In genomic region chr2:20097889-20098714, GRCh38 we compare ENCODE assay signal across 9 cellular contexts. TPM values are rescaled to one million over a fixed set of nuclear protein-coding genes. Genes with fewer than 3 reads are reported as not detected.
DNase-seq lines count a peak whose midpoint lies in the region; TF ChIP-seq lines count a peak whose summit lies in the region.
"Had no signal": no experiment of that assay in that cellular context is flagged by ENCODE, and none has a peak within 500 bp of the region (broad histone marks: within the 10 kb centered on the region; RNA-seq: fewer than 3 reads in every experiment).

No MANE protein-coding gene starts in this region.

- H3K4me3 ChIP-seq in NB4 (ENCODE audit: low read depth, low read length) = no peak overlapping the region

- H3K36me3 Mint-ChIP-seq in HFFc6 (ENCODE audit: low read depth) = no peaks in the 10 kb centered on the region
- peaks cover 1% of the 10 kb centered on the region for H3K36me3 Mint-ChIP-seq in activated naive CD4-positive, alpha-beta T cell treated with anti-CD3 and anti-CD28 coated beads for 36 hours (ENCODE audit: low read depth)

- TF ChIP-seq CTCF in GM10266 (IDR thresholded peaks at IDR 0.05; ENCODE audit: control insufficient read depth, insufficient read depth, low read depth, missing control alignments) (peak; percentile 92), HFFc6 (IDR thresholded peaks at IDR 0.05) (peak; percentile 91), NB4 (IDR thresholded peaks at IDR 0.05; ENCODE audit: low read depth, low read length) (peak; percentile 92)

- H3K27ac Mint-ChIP-seq in HFFc6 = no peak overlapping the region; the same call in 1 of the 2 replicates
- H3K27ac Mint-ChIP-seq in activated naive CD4-positive, alpha-beta T cell treated with anti-CD3 and anti-CD28 coated beads for 36 hours = no peak overlapping the region
- H3K27ac Mint-ChIP-seq: stimulated activated naive CD8-positive, alpha-beta T cell treated with anti-CD3 and anti-CD28 coated beads, Interleukin-15, Interleukin-2, amounts not matched to agents 100 ng/mL and 50 ng/mL, for 24 hours had no signal

- H3K4me1 Mint-ChIP-seq in HFFc6 (ENCODE audit: low read depth) = peaks cover 37% of the 10 kb centered on the region
- peaks cover 3% of the 10 kb centered on the region for H3K4me1 Mint-ChIP-seq in activated naive CD4-positive, alpha-beta T cell treated with anti-CD3 and anti-CD28 coated beads for 36 hours (ENCODE audit: low read depth)

- peaks cover 5% of the 10 kb centered on the region for H3K27me3 Mint-ChIP-seq in HFFc6 (ENCODE audit: insufficient read depth)
- peaks cover 10% of the 10 kb centered on the region for H3K27me3 Mint-ChIP-seq in activated naive CD4-positive, alpha-beta T cell treated with anti-CD3 and anti-CD28 coated beads for 36 hours (ENCODE audit: low read depth)

- CTCF ChIA-PET in activated naive CD4-positive, alpha-beta T cell treated with anti-CD3 and anti-CD28 coated beads for 36 hours (lab: Charles Lee) = interaction anchor here (0.8 to 1.2 kb wide), 3 partner anchors 9 to 83 kb away, joined by 3 to 12 read pairs (median 4); no protein-coding TSS in a partner anchor

- H3K9me3 Mint-ChIP-seq in HFFc6 = no peaks in the 10 kb centered on the region; the same call in 1 of the 2 replicates
- peaks cover 10% of the 10 kb centered on the region for H3K9me3 Mint-ChIP-seq in activated naive CD4-positive, alpha-beta T cell treated with anti-CD3 and anti-CD28 coated beads for 36 hours
- H3K9me3 Mint-ChIP-seq: stimulated activated naive CD8-positive, alpha-beta T cell treated with anti-CD3 and anti-CD28 coated beads, Interleukin-15, Interleukin-2, amounts not matched to agents 100 ng/mL and 50 ng/mL, for 24 hours had no signal

- intact Hi-C loops in activated naive CD4-positive, alpha-beta T cell treated with anti-CD3 and anti-CD28 coated beads for 36 hours (cut with micrococcal nuclease) = loop anchor here (1.0 to 5.0 kb wide), 7 partner anchors 47 to 1346 kb away; partner anchors contain the start of genes LAPTM4A and TTC32
- intact Hi-C loops in head of caudate nucleus (cut with DNase I) = no loop called here
- intact Hi-C loops in posterior cingulate gyrus (cut with DNase I) = loop anchor here (1.0 to 2.0 kb wide), 2 partner anchors 83 to 141 kb away; no protein-coding TSS in a partner anchor

- DNase-seq in GM10266 (ENCODE audit: extremely low spot score) = peak; percentile 89
- peak; percentile 61 for DNase-seq in HFFc6
- peak; percentile 91 for DNase-seq in NB4 (ENCODE audit: low read depth)
- DNase-seq in SK-N-DZ (ENCODE audit: low spot score) = peak; percentile 77
- peak; percentile 88 for DNase-seq in activated naive CD4-positive, alpha-beta T cell treated with anti-CD3 and anti-CD28 coated beads for 36 hours
- peak; percentile 60 to 92 (median 84) for DNase-seq in head of caudate nucleus
- peak; percentile 51 to 97 (median 78) for DNase-seq in posterior cingulate gyrus
- peak; percentile 86 for DNase-seq in ureter (ENCODE audit: low spot score)

- H3K4me3 Mint-ChIP-seq in HFFc6 = peak overlapping the region; percentile 1; the same call in 1 of the 2 replicates
- no peak overlapping the region for H3K4me3 Mint-ChIP-seq in activated naive CD4-positive, alpha-beta T cell treated with anti-CD3 and anti-CD28 coated beads for 36 hours
- H3K4me3 Mint-ChIP-seq: stimulated activated naive CD8-positive, alpha-beta T cell treated with anti-CD3 and anti-CD28 coated beads, Interleukin-15, Interleukin-2, amounts not matched to agents 100 ng/mL and 50 ng/mL, for 24 hours had no signal

- no peak for TF ChIP-seq POLR2A in NB4 (IDR thresholded peaks at IDR 0.05; ENCODE audit: extremely low read depth, insufficient read length)

RNA-seq across cellular contexts. Expression of gene LAPTM4A, which starts 46.7 kb away (rescaled TPM):
- 100 to 1,000 TPM; 218 to 254 (median 240) TPM for total RNA-seq in HFFc6 (2021; fragmentation: NEBNext Ultra II Directional; extraction: Animal tissue kit (Norgen Biotek cat#: 25700))
- 49.3 and 50.3 TPM in 2 replicates for polyA plus RNA-seq in SK-N-DZ (2014; cell fraction: cytosol; rRNA removed)
- polyA plus RNA-seq in SK-N-DZ (2014; cell fraction: nucleus; rRNA removed) = 24.4 and 25.4 TPM in 2 replicates
- 10 to 100 TPM; 23.4 to 24.4 TPM for total RNA-seq in activated naive CD4-positive, alpha-beta T cell treated with anti-CD3 and anti-CD28 coated beads for 36 hours
- 227 TPM for total RNA-seq in ureter
